1 cellular context compared by ENCODE assay signal in genomic region chr14:42664185-42664584, GRCh38.
TF ChIP-seq lines count a peak whose summit lies in the region.

No MANE protein-coding gene starts in this region.

TF ChIP-seq in GM23338, 12 proteins besides CTCF, POLR2A, EP300 and RAD21 (continued from another document):
- TF ChIP-seq ZNF462 (CRISPR knock-in tag; IDR thresholded peaks at IDR 0.05): peak; percentile 68; the same call in 1 of the 2 replicates
- no peak for TF ChIP-seq ETS1 (IDR thresholded peaks at IDR 0.05)
